ENCODE assay signal across 13 cellular contexts in the genomic region with DNA sequence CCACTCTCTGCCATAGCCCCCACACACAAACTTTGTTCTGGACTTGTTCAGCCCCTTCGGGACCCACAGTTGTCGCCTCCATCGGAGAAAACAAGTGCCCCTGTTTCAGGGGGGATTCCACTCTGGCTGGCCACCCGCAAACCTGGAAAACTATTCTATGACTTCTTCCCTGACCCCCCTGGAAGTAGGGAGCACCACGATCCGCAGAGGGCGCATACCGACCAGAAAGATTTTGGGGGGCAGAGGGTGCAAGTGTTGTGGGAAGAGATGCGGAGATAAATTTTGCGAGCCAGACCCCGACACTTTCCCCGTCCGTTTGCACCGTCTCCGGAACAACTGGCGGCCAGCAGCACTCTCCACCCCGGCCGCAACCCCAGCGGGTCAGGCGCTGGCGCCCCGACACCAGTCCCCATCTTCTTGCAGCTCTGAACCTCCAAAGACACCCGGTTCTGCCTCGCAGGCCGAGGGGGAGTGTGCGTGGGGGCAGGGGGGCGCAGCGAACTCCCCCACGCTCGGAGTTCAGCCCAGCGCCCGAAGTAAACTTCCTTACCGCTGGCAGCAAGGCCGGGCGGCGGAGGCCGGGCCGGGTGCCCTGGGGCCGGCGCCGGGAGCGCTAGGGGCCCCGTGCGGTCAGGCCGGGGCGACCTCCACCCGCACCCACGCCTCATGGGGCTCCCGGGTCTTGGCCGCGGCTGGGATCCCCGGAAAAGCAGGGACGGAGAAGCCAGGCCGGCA. TPM values are rescaled to one million over a fixed set of nuclear protein-coding genes. Genes with fewer than 3 reads are reported as not detected.
DNase-seq lines count a peak whose midpoint lies in the region; ATAC-seq and TF ChIP-seq lines count a peak whose summit lies in the region.
"Had no signal": no experiment of that assay in that cellular context is flagged by ENCODE, and none has a peak within 500 bp of the region (broad histone marks: within the 10 kb centered on the region; RNA-seq: fewer than 3 reads in every experiment).

No MANE protein-coding gene starts in this region.

- no peaks in the 10 kb centered on the region for H3K9me3 Mint-ChIP-seq in neural crest cell

- H3K36me3 Mint-ChIP-seq in neural crest cell (ENCODE audit: low read depth), result peaks cover 12% of the 10 kb centered on the region

- in situ Hi-C loops in ACHN (cut with HindIII; ENCODE audit: low pct_ligation_motif_present, low pct_unique_long_range_greater_than_20kb, low sequenced_read_pairs), result no loop called here
- in situ Hi-C loops in IMR-90 (cut with MboI; ENCODE audit: low sequenced_read_pairs), result no loop called here

- H3K18ac ChIP-seq in IMR-90 (ENCODE audit: low read depth, low read length), result peak overlapping the region; percentile 76

- H2BK20ac ChIP-seq in IMR-90 (ENCODE audit: low read depth, low read length), result no peak overlapping the region

- peak overlapping the region; percentile 62 for H4K5ac ChIP-seq in IMR-90 (ENCODE audit: low read depth, low read length)

- H3K14ac ChIP-seq in IMR-90 (replicated peaks; ENCODE audit: low read depth, low read length), result peak overlapping the region; percentile 89

- H3K27me3 Mint-ChIP-seq in neural crest cell (ENCODE audit: low read depth), result peaks cover 50% of the 10 kb centered on the region

- TF ChIP-seq RAD21 in IMR-90 (IDR thresholded peaks at IDR 0.05; ENCODE audit: low read length), result no peak

- BruUV-seq in IMR-90 (replicated peaks; lab: Mats Ljungman, UMichigan), result no TSS peak

- H3K4me1 ChIP-seq in IMR-90 (ENCODE audit: control insufficient read depth, insufficient read depth, low read length) (peaks cover 5% of the 10 kb centered on the region), esophagus squamous epithelium (peaks cover 12 to 55% (median 18%) of the 10 kb centered on the region in 3 donors)

- peak overlapping the region; percentile 95 for H3K4me3 Mint-ChIP-seq in neural crest cell

- peak overlapping the region; percentile 79 for H4K91ac ChIP-seq in IMR-90 (ENCODE audit: insufficient read depth, low read depth, low read length)

- no peak for ATAC-seq in IMR-90 (ENCODE audit: low read depth)
- no peak for ATAC-seq in HG03108 (IDR thresholded peaks at IDR 0.05; ENCODE audit: unreplicated experiment)
- no peak for ATAC-seq in HG02840 (IDR thresholded peaks at IDR 0.05; ENCODE audit: low FRiP score, unreplicated experiment)
- no peak for ATAC-seq in HG02798 (IDR thresholded peaks at IDR 0.05; ENCODE audit: poor library complexity, unreplicated experiment)
- ATAC-seq in HG03442 (IDR thresholded peaks at IDR 0.05; ENCODE audit: unreplicated experiment), result no peak
- ATAC-seq: esophagus mucosa, K562 had no signal

- peak overlapping the region; percentile 73 for H3K4me2 ChIP-seq in IMR-90 (ENCODE audit: low read depth, low read length)

- H3K9me1 ChIP-seq in IMR-90 (ENCODE audit: insufficient read depth, low read length), result 0 out of 2 replicates have a peak, but pooled peaks cover 3% of the 10 kb centered on the region

- H4K20me1 ChIP-seq in IMR-90 (ENCODE audit: insufficient read depth, low read length), result peaks cover 12% of the 10 kb centered on the region; the same call in 1 of the 2 replicates

- peaks cover 2% of the 10 kb centered on the region; the same call in 1 of the 2 replicates for H3K27me3 ChIP-seq in IMR-90 (ENCODE audit: control insufficient read depth, insufficient read depth, low read length)
- H3K27me3 ChIP-seq in esophagus squamous epithelium, result peaks cover 25 to 100% (median 40%) of the 10 kb centered on the region in 4 donors

- H3K27ac Mint-ChIP-seq in neural crest cell (ENCODE audit: unreplicated experiment), result peak overlapping the region; percentile 97

- H2AK9ac ChIP-seq in IMR-90 (replicated peaks; ENCODE audit: low read depth, low read length, poor library complexity), result peak overlapping the region; percentile 76

- peak overlapping the region; percentile 86 for H3K9ac ChIP-seq in IMR-90 (ENCODE audit: low read depth, low read length)

- 5% methylated on average over 11 of the region's 54 CpGs; no CpG with 5 or more reads in 1 of the 2 experiments for WGBS in IMR-90 (ENCODE audit: extremely low coverage in 2 of 2, insufficient read length in 1 of 2), 2 experiments
- 14 to 25% methylated on average over 4 to 13 of the region's 54 CpGs for WGBS in esophagus squamous epithelium, 2 donors

- H3K23ac ChIP-seq in IMR-90 (ENCODE audit: low read depth, low read length), result peak overlapping the region; percentile 95

- TF ChIP-seq CTCF in IMR-90 (conservative IDR thresholded peaks at IDR 0.05; ENCODE audit: low read depth, low read length) (no peak), esophagus squamous epithelium (IDR thresholded peaks at IDR 0.05) (no peak), neural crest cell (conservative IDR thresholded peaks at IDR 0.05) (no peak)

- peak overlapping the region; percentile 77 for H2BK120ac ChIP-seq in IMR-90 (ENCODE audit: low read depth, low read length)

- H2BK15ac ChIP-seq in IMR-90 (ENCODE audit: low read depth, low read length), result 0 out of 3 replicates have a peak overlapping the region, but pooled peaks have one; percentile 43

- H2BK5ac ChIP-seq in IMR-90 (ENCODE audit: low read depth, low read length, poor library complexity, severe bottlenecking), result peak overlapping the region; percentile 83

- POLR2A ChIA-PET in IMR-90 (lab: Charles Lee; ENCODE audit: unreplicated experiment), result no interaction called here

- peak overlapping the region; percentile 56; the same call in 1 of the 2 replicates for H2AK5ac ChIP-seq in IMR-90 (ENCODE audit: low read depth, low read length)

- H3K36me3 ChIP-seq in IMR-90 (ENCODE audit: control insufficient read depth, insufficient read depth, low read length) (no peaks in the 10 kb centered on the region; the same call in 1 of the 2 replicates), esophagus squamous epithelium (no peaks in the 10 kb centered on the region)

- DNase-seq in ACHN, result peak; percentile 39
- no peak for DNase-seq in IMR-90
- no peak for DNase-seq in esophagus squamous epithelium (lab: John Stamatoyannopoulos, UW)
- DNase-seq in neural crest cell (ENCODE audit: low read depth, low spot score), result no peak
- DNase-seq: activated T-cell treated with anti-CD3 and anti-CD28 coated beads, Interleukin-2, amount 50 U/mL, for 1 hour; DND-41; stimulated activated CD4-positive, alpha-beta T cell treated with anti-CD3 and anti-CD28 coated beads, Interleukin-15, amount 100 ng/mL, for 24 hours had no signal

- peak overlapping the region; percentile 90 for H3K56ac ChIP-seq in IMR-90 (ENCODE audit: extremely low read depth, insufficient read depth, low read length)

- CTCF ChIA-PET in IMR-90 (lab: Yijun Ruan, JAX), result no interaction called here

- dilution Hi-C loops in IMR-90 (cut with HindIII; ENCODE audit: low sequenced_read_pairs, unreplicated experiment), result no loop called here

- peaks cover 60% of the 10 kb centered on the region for H3K4me1 Mint-ChIP-seq in neural crest cell

- peak overlapping the region; percentile 90 for H2AFZ ChIP-seq in IMR-90 (replicated peaks; ENCODE audit: low read length, poor library complexity)

- peak overlapping the region; percentile 85 for H3K4ac ChIP-seq in IMR-90 (ENCODE audit: low read depth, low read length)

- no peaks in the 10 kb centered on the region for H3K9me3 ChIP-seq in IMR-90 (ENCODE audit: control insufficient read depth, insufficient read depth, low read length)
- H3K9me3 ChIP-seq in esophagus squamous epithelium, result no peaks in the 10 kb centered on the region

- intact Hi-C loops in IMR-90 (cut with micrococcal nuclease), result loop anchor here (5.0 to 10.0 kb wide), 4 partner anchors 174 to 402 kb away; no protein-coding TSS in a partner anchor
- intact Hi-C loops in esophagus squamous epithelium (cut with DNase I), result no loop called here

- H3K27ac ChIP-seq in IMR-90 (ENCODE audit: insufficient read depth, low read length) (peak overlapping the region; percentile 90), esophagus squamous epithelium (peak overlapping the region in 2 of 4 donors; percentile 29 to 67)

- H4K8ac ChIP-seq in IMR-90 (ENCODE audit: low read depth in 2 of 2, low read length in 2 of 2), result peak overlapping the region; percentile 61 to 88; a peak in 3 of 4 replicates

- H3K79me1 ChIP-seq in IMR-90 (ENCODE audit: low read depth in 1 of 2, low read length in 2 of 2), result peaks cover 0 to 20% of the 10 kb centered on the region in 2 experiments; a peak in 1 of 4 replicates

- H3K4me3 ChIP-seq in IMR-90 (ENCODE audit: insufficient read depth, low read depth, low read length) (peak overlapping the region; percentile 89), esophagus squamous epithelium (peak overlapping the region; percentile 3 to 64 (median 40))
- H3K4me3 ChIP-seq: K562 had no signal

- TF ChIP-seq POLR2A in IMR-90 (IDR thresholded peaks at IDR 0.05; ENCODE audit: low read depth, low read length), result no peak; the same call in 1 of the 2 replicates
- no peak for TF ChIP-seq POLR2A in esophagus squamous epithelium (IDR thresholded peaks at IDR 0.05)

TF ChIP-seq in IMR-90, 13 proteins besides CTCF, POLR2A, EP300 and RAD21:
- TF ChIP-seq MAFK (IDR thresholded peaks at IDR 0.05; ENCODE audit: low read depth, low read length) (no peak), CHD1 (IDR thresholded peaks at IDR 0.05; ENCODE audit: low read depth, low read length) (no peak), NFE2L2 (IDR thresholded peaks at IDR 0.05; ENCODE audit: low read depth, low read length) (no peak), RFX5 (IDR thresholded peaks at IDR 0.05; ENCODE audit: low read depth, low read length) (no peak), SMC3 (IDR thresholded peaks at IDR 0.05; ENCODE audit: low read depth, low read length) (no peak), MAZ (IDR thresholded peaks at IDR 0.05; ENCODE audit: borderline replicate concordance, low read depth, low read length) (no peak), FOS (IDR thresholded peaks at IDR 0.05; ENCODE audit: low read depth, low read length) (no peak), BHLHE40 (IDR thresholded peaks at IDR 0.05; ENCODE audit: low read depth, low read length) (no peak)
- TF ChIP-seq, protein P1, sequence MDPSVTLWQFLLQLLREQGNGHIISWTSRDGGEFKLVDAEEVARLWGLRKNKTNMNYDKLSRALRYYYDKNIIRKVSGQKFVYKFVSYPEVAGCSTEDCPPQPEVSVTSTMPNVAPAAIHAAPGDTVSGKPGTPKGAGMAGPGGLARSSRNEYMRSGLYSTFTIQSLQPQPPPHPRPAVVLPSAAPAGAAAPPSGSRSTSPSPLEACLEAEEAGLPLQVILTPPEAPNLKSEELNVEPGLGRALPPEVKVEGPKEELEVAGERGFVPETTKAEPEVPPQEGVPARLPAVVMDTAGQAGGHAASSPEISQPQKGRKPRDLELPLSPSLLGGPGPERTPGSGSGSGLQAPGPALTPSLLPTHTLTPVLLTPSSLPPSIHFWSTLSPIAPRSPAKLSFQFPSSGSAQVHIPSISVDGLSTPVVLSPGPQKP (IDR thresholded peaks at IDR 0.05; ENCODE audit: borderline replicate concordance, low read depth, low read length), result no peak

RNA-seq across cellular contexts. Expression of a gene that starts 0.7 kb away (rescaled TPM):
- total RNA-seq in IMR-90 (2012; rRNA removed), result 0.83 and 0.90 TPM in 2 replicates
- 4.8 and 5.2 TPM in 2 replicates for polyA plus RNA-seq in IMR-90 (2012; rRNA removed)
- polyA plus RNA-seq in IMR-90 (2012; cell fraction: cytosol; rRNA removed), result 1.9 and 2.5 TPM in 2 replicates
- 5.5 and 7.8 TPM in 2 replicates for polyA plus RNA-seq in IMR-90 (2012; cell fraction: nucleus; rRNA removed; ENCODE audit: low replicate concordance)
- total RNA-seq in esophagus squamous epithelium, result under 1 TPM in 2 of 4 donors, not detected in 2; 0.04 to 0.95 TPM
- 79.4 and 85.7 TPM in 2 replicates for total RNA-seq in neural crest cell
- total RNA-seq: esophagus mucosa, K562 had no signal
- polyA plus RNA-seq: K562 had no signal

Comparison
In these comparisons a context has a peak if more than half of its experiments do, and no peak if none do; other contexts are left out.
1. RNA of a gene that starts 0.7 kb away (total RNA-seq): 79.4 to 85.7 TPM in neural crest cell; 0.83 to 0.90 TPM in IMR-90 and 0.04 to 0.95 TPM in esophagus squamous epithelium; every median in the first group is over 10 times any median in the second.